ENCODE assay signal across 8 cellular contexts in the genomic region with DNA sequence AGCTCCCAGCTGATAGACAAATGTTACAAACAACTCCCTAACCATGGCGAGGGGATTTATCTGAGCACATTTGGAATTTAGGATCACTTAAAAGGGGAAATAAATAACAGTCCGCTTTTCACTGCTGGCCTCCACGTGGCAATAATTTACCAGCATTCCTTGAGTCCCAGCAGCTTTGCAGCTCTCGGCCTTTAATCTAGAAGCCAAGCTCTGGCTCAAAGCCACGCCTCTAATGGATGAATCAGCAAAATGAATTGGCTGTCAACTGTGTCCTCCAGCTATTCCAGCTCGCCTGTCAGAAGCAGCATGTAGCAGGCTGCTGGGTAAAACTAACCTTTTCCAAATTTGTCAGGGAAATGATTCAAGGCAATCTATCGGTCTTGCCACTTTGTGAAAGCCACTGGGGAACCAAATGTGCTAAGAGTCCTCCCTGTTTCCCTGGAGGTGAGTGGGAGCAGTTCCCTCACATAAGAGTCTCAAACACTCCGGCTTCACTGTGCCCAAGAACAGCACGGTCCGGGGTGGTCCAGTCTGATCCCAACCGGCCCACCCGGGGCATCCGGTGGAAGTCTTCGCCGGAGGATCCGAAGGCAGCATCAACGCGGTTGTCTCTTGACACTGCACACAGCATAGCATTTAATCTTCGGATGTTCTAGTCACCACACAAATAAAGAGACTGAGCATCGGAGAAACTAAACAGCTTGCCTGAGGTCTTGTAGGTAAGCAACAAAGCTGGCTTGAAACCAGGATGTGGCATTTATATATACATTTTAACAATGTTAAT.
DNase-seq lines count a peak whose midpoint lies in the region; ATAC-seq and TF ChIP-seq lines count a peak whose summit lies in the region.

No MANE protein-coding gene starts in this region.

- H3K56ac ChIP-seq in IMR-90 (ENCODE audit: extremely low read depth, insufficient read depth, low read length): peak overlapping the region; percentile 67

- H3K27ac Mint-ChIP-seq in activated T-cell treated with anti-CD3 and anti-CD28 coated beads, Interleukin-2, amount 50 U/mL, for 24 hours: no peak overlapping the region

- H4K20me1 ChIP-seq in IMR-90 (ENCODE audit: insufficient read depth, low read length): no peaks in the 10 kb centered on the region; the same call in 1 of the 2 replicates

- no peak overlapping the region for H3K4me3 Mint-ChIP-seq in activated T-cell treated with anti-CD3 and anti-CD28 coated beads, Interleukin-2, amount 50 U/mL, for 24 hours

- in situ Hi-C loops in IMR-90 (cut with MboI; ENCODE audit: low sequenced_read_pairs): no loop called here

- H4K5ac ChIP-seq in IMR-90 (ENCODE audit: low read depth, low read length): peak overlapping the region; percentile 47; the same call in 1 of the 2 replicates

- no TSS peak for BruUV-seq in IMR-90 (replicated peaks; lab: Mats Ljungman, UMichigan)

- H3K27me3 Mint-ChIP-seq in activated T-cell treated with anti-CD3 and anti-CD28 coated beads, Interleukin-2, amount 50 U/mL, for 24 hours: no peaks in the 10 kb centered on the region

- intact Hi-C loops in IMR-90 (cut with micrococcal nuclease) (loop anchor here (1.0 kb wide), 2 partner anchors 15 to 185 kb away; no protein-coding TSS in a partner anchor), ovary (cut with DNase I) (no loop called here)

- TF ChIP-seq POLR2A in IMR-90 (IDR thresholded peaks at IDR 0.05; ENCODE audit: low read depth, low read length) (no peak), gastroesophageal sphincter (IDR thresholded peaks at IDR 0.05) (no peak), ovary (IDR thresholded peaks at IDR 0.05) (no peak)

- peak overlapping the region; percentile 31; the same call in 1 of the 3 replicates for H2BK15ac ChIP-seq in IMR-90 (ENCODE audit: low read depth, low read length)

- dilution Hi-C loops in IMR-90 (cut with HindIII; ENCODE audit: low sequenced_read_pairs, unreplicated experiment): no loop called here

- peak; percentile 91 for ATAC-seq in IMR-90 (ENCODE audit: low read depth)
- ATAC-seq in gastroesophageal sphincter: peak; percentile 93

- WGBS in IMR-90 (ENCODE audit: extremely low coverage in 2 of 2, insufficient read length in 1 of 2), 2 experiments: 0% methylated on average over 4 of the region's 20 CpGs; no CpG with 5 or more reads in 1 of the 2 experiments
- 7 to 11% methylated on average over 9 to 12 of the region's 20 CpGs for WGBS in gastroesophageal sphincter (ENCODE audit: low coverage in 1 of 2), 2 donors
- 2 to 4% (median 2%) methylated on average over 20 of the region's 20 CpGs for WGBS in ovary, 3 donors

- H3K4ac ChIP-seq in IMR-90 (ENCODE audit: low read depth, low read length): peak overlapping the region; percentile 74

- peaks cover 0 to 30% of the 10 kb centered on the region in 2 experiments; a peak in 2 of 4 replicates for H3K79me1 ChIP-seq in IMR-90 (ENCODE audit: low read depth in 1 of 2, low read length in 2 of 2)

- POLR2A ChIA-PET in AG04449 (lab: Yijun Ruan, JAX) (interaction anchor here (1.0 to 1.7 kb wide), 4 partner anchors 14 to 24 kb away, joined by 3 to 7 read pairs (median 4); no protein-coding TSS in a partner anchor), IMR-90 (lab: Charles Lee; ENCODE audit: unreplicated experiment) (interaction anchor here (0.9 kb wide), 1 partner anchor 14 kb away, joined by 5 read pairs; no protein-coding TSS in a partner anchor)

- CTCF ChIA-PET in AG04449 (lab: Yijun Ruan, JAX): interaction anchor here (0.6 to 1.6 kb wide), 8 partner anchors 14 to 237 kb away, joined by 3 to 4 read pairs (median 3); no protein-coding TSS in a partner anchor
- CTCF ChIA-PET in IMR-90 (lab: Yijun Ruan, JAX): interaction anchor here (1.1 to 1.8 kb wide), 2 partner anchors 15 to 42 kb away, joined by 3 to 7 read pairs; no protein-coding TSS in a partner anchor

- peak overlapping the region; percentile 44 for H3K27ac ChIP-seq in IMR-90 (ENCODE audit: insufficient read depth, low read length)
- no peak overlapping the region for H3K27ac ChIP-seq in WERI-Rb-1
- H3K27ac ChIP-seq in gastroesophageal sphincter: peak overlapping the region; percentile 51 to 80 (median 66)
- H3K27ac ChIP-seq in ovary: peak overlapping the region in 1 of 2 donors; percentile 17

- no peak overlapping the region for H2AK5ac ChIP-seq in IMR-90 (ENCODE audit: low read depth, low read length)

- no peak for TF ChIP-seq EP300 in gastroesophageal sphincter (IDR thresholded peaks at IDR 0.05)
- TF ChIP-seq EP300 in ovary (IDR thresholded peaks at IDR 0.05): no peak

- no peaks in the 10 kb centered on the region for H3K9me3 Mint-ChIP-seq in activated T-cell treated with anti-CD3 and anti-CD28 coated beads, Interleukin-2, amount 50 U/mL, for 24 hours

- H3K36me3 ChIP-seq in IMR-90 (ENCODE audit: control insufficient read depth, insufficient read depth, low read length): peaks cover 7% of the 10 kb centered on the region
- peaks cover 2% of the 10 kb centered on the region for H3K36me3 ChIP-seq in WERI-Rb-1
- peaks cover 0 to 12% of the 10 kb centered on the region in 2 donors for H3K36me3 ChIP-seq in gastroesophageal sphincter
- H3K36me3 ChIP-seq in ovary: no peaks in the 10 kb centered on the region

- H3K9me3 ChIP-seq in IMR-90 (ENCODE audit: control insufficient read depth, insufficient read depth, low read length): no peaks in the 10 kb centered on the region
- H3K9me3 ChIP-seq in WERI-Rb-1 (ENCODE audit: severe bottlenecking): no peaks in the 10 kb centered on the region
- no peaks in the 10 kb centered on the region for H3K9me3 ChIP-seq in gastroesophageal sphincter
- H3K9me3 ChIP-seq in ovary: no peaks in the 10 kb centered on the region

- H3K14ac ChIP-seq in IMR-90 (replicated peaks; ENCODE audit: low read depth, low read length): peak overlapping the region; percentile 19

- H2BK120ac ChIP-seq in IMR-90 (ENCODE audit: low read depth, low read length): peak overlapping the region; percentile 82

- H2AK9ac ChIP-seq in IMR-90 (replicated peaks; ENCODE audit: low read depth, low read length, poor library complexity): peak overlapping the region; percentile 13

- H3K4me3 ChIP-seq in AG04449 (ENCODE audit: low read depth, low read length) (peak overlapping the region; percentile 52), IMR-90 (ENCODE audit: insufficient read depth, low read depth, low read length) (peak overlapping the region; percentile 2; the same call in 1 of the 2 replicates), WERI-Rb-1 (ENCODE audit: low read depth, low read length) (no peak overlapping the region), gastroesophageal sphincter (peak overlapping the region; percentile 36 to 42), ovary (peak overlapping the region; percentile 11)

- H3K18ac ChIP-seq in IMR-90 (ENCODE audit: low read depth, low read length): peak overlapping the region; percentile 51; the same call in 1 of the 2 replicates

- peaks cover 23% of the 10 kb centered on the region for H3K4me1 Mint-ChIP-seq in activated T-cell treated with anti-CD3 and anti-CD28 coated beads, Interleukin-2, amount 50 U/mL, for 24 hours (ENCODE audit: low read depth)

- H3K36me3 Mint-ChIP-seq in activated T-cell treated with anti-CD3 and anti-CD28 coated beads, Interleukin-2, amount 50 U/mL, for 24 hours (ENCODE audit: low read depth): peaks cover 41% of the 10 kb centered on the region

- H3K27me3 ChIP-seq in IMR-90 (ENCODE audit: control insufficient read depth, insufficient read depth, low read length): no peaks in the 10 kb centered on the region
- no peaks in the 10 kb centered on the region for H3K27me3 ChIP-seq in WERI-Rb-1 (ENCODE audit: insufficient read depth, low read depth, severe bottlenecking)
- no peaks in the 10 kb centered on the region for H3K27me3 ChIP-seq in gastroesophageal sphincter
- H3K27me3 ChIP-seq in ovary: no peaks in the 10 kb centered on the region

- peak overlapping the region; percentile 33 to 65; a peak in 3 of 4 replicates for H4K8ac ChIP-seq in IMR-90 (ENCODE audit: low read depth in 2 of 2, low read length in 2 of 2)

- peak overlapping the region; percentile 86 for H3K23ac ChIP-seq in IMR-90 (ENCODE audit: low read depth, low read length)

- peak overlapping the region; percentile 73 for H2BK20ac ChIP-seq in IMR-90 (ENCODE audit: low read depth, low read length)

- TF ChIP-seq RAD21 in IMR-90 (IDR thresholded peaks at IDR 0.05; ENCODE audit: low read length): no peak

- H3K9ac ChIP-seq in IMR-90 (ENCODE audit: low read depth, low read length): peak overlapping the region; percentile 20; the same call in 1 of the 2 replicates

- H4K91ac ChIP-seq in IMR-90 (ENCODE audit: insufficient read depth, low read depth, low read length): peak overlapping the region; percentile 50

- TF ChIP-seq CTCF in AG04449 (IDR thresholded peaks at IDR 0.05; ENCODE audit: insufficient read depth, low read length, missing control alignments) (no peak), IMR-90 (conservative IDR thresholded peaks at IDR 0.05; ENCODE audit: low read depth, low read length) (no peak), WERI-Rb-1 (IDR thresholded peaks at IDR 0.05; ENCODE audit: low read depth, low read length) (no peak), gastroesophageal sphincter (IDR thresholded peaks at IDR 0.05) (peak in 3 of 4 experiments; percentile 22 to 55 (median 48)), ovary (IDR thresholded peaks at IDR 0.05) (peak in 1 of 3 donors; percentile 18)

- H2BK5ac ChIP-seq in IMR-90 (ENCODE audit: low read depth, low read length, poor library complexity, severe bottlenecking): peak overlapping the region; percentile 71

- H3K4me1 ChIP-seq in IMR-90 (ENCODE audit: control insufficient read depth, insufficient read depth, low read length): peaks cover 17% of the 10 kb centered on the region
- H3K4me1 ChIP-seq in gastroesophageal sphincter: peaks cover 3 to 31% (median 6%) of the 10 kb centered on the region in 3 donors
- peaks cover 4% of the 10 kb centered on the region for H3K4me1 ChIP-seq in ovary (ENCODE audit: insufficient read depth)

- DNase-seq in AG04449 (ENCODE audit: low read depth, low spot score) (peak; percentile 67), IMR-90 (peak; percentile 94), WERI-Rb-1 (peak; percentile 41), ovary (peak; percentile 83 to 92 (median 90)), NCI-H524 treated with DMSO at 0.1 percent for 48 hours (lab: John Stamatoyannopoulos, UW) (no peak)
- DNase-seq in activated T-cell treated with anti-CD3 and anti-CD28 coated beads, Interleukin-2, amount 50 U/mL, for 24 hours: no peak
- no peak for DNase-seq in stimulated activated CD4-positive, alpha-beta T cell treated with anti-CD3 and anti-CD28 coated beads, Interleukin-4, amount 100 ng/mL, for 24 hours

- H3K4me2 ChIP-seq in IMR-90 (ENCODE audit: low read depth, low read length): peak overlapping the region; percentile 73

- H2AFZ ChIP-seq in IMR-90 (replicated peaks; ENCODE audit: low read length, poor library complexity): peak overlapping the region; percentile 84

- peaks cover 23% of the 10 kb centered on the region for H3K9me1 ChIP-seq in IMR-90 (ENCODE audit: insufficient read depth, low read length)

TF ChIP-seq in IMR-90, 13 proteins besides CTCF, POLR2A, EP300 and RAD21 (continues in another document):
- peak; percentile 82 for TF ChIP-seq MAFK (IDR thresholded peaks at IDR 0.05; ENCODE audit: low read depth, low read length)

Comparison
In these comparisons a context has a peak if more than half of its experiments do, and no peak if none do; other contexts are left out.
1. DNase-seq: peak in AG04449 (single experiment), IMR-90 (single experiment), WERI-Rb-1 (single experiment) and ovary (5 of 5); none in activated T-cell treated with anti-CD3 and anti-CD28 coated beads, Interleukin-2, amount 50 U/mL, for 24 hours (single experiment), stimulated activated CD4-positive, alpha-beta T cell treated with anti-CD3 and anti-CD28 coated beads, Interleukin-4, amount 100 ng/mL, for 24 hours (single experiment) and NCI-H524 treated with DMSO at 0.1 percent for 48 hours (single experiment).
2. CTCF ChIP-seq: peak in gastroesophageal sphincter (3 of 4); none in AG04449 (single experiment), IMR-90 (single experiment) and WERI-Rb-1 (single experiment).